Comparison of ENCODE assay signal across 8 cellular contexts in the genomic region with DNA sequence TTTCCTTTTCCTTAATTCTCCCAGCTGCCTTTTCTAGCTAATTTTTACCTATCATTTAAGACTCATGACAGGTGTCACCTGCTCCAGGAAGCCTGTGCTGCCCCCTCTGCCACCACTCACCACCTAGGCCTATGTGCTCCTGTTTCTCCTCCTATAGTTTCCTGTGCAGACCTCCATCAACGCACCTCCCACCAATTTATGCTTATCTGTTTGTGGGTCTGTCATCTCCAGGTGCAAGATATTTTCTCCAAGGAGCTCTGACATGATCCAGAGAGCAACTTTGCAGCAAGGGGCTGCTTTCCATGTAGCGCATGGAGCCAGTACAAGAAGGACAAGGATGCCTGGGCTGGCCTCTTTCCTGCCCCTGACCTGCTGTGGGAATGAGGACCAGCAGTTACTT.
"Had no signal": no experiment of that assay in that cellular context is flagged by ENCODE, and none has a peak within 500 bp of the region (broad histone marks: within the 10 kb centered on the region; RNA-seq: fewer than 3 reads in every experiment).

No MANE protein-coding gene starts in this region.

- H3K27ac Mint-ChIP-seq: GM23338, H9, HFFc6 had no signal

- ATAC-seq: GM23338, HCT116 had no signal

- H3K4me1 Mint-ChIP-seq: GM23338 had no signal

- DNase-seq: GM23248, GOT3, H7, H9, HCEC 1CT, HFFc6 had no signal

- H3K4me3 Mint-ChIP-seq: GM23338, H9, HFFc6 had no signal
